14 cellular contexts compared by ENCODE assay signal in the genomic region with DNA sequence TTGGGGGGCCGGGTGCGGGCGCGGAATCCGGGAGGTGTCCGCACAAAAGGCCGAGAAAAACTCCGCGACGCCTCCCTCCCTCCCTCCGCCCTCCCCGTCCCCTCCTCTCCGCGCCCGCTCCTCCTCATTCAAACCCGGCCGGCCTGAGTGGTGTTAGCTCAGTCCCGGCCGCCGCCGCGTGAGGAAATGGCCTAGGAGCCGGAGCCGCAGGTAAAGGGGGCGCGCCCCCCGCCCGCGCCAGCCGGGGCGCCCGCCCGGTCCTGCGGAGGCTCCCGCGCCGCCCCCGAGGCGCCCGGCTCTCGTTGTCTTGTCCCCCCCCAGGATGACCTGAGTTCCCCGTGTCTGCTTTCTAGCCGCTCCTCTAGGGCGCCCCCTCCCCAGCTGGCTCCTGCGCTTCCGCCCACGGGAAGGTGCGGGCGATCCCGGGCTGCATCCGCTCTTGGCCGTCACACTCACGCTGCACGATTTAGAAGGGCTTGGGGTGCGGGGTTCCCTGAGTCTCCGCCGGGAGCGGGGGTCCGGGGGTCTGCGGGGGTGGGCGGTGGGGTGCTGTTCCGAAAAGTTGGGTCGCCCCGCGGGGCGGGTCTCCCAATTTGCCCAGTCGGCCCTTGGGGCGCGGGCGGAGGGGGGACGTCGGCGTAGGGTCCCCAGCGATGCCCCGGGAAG. TPM values are rescaled to one million over a fixed set of nuclear protein-coding genes. Genes with fewer than 3 reads are reported as not detected.
DNase-seq lines count a peak whose midpoint lies in the region; ATAC-seq, FAIRE-seq and TF ChIP-seq lines count a peak whose summit lies in the region.
"Not testable (repeated sequence)": the region's sequence is repeated elsewhere in the genome, so short reads cannot be mapped to it uniquely, and the experiment has no call there.
"Had no signal": no experiment of that assay in that cellular context is flagged by ENCODE, and none has a peak within 500 bp of the region (broad histone marks: within the 10 kb centered on the region; RNA-seq: fewer than 3 reads in every experiment).

No MANE protein-coding gene starts in this region.

- ATAC-seq in CD4-positive, CD25-positive, alpha-beta regulatory T cell (ENCODE audit: low read depth in 2 of 2), result peak; percentile 16 to 37
- ATAC-seq in T-helper 17 cell, result peak; percentile 36
- peak; percentile 80 for ATAC-seq in K562
- ATAC-seq in foreskin keratinocyte, result peak; percentile 39
- peak; percentile 12 to 39 for ATAC-seq in lower lobe of right lung

- 33% methylated on average over 37 of the region's 75 CpGs for WGBS in K562 (ENCODE audit: insufficient coverage, low coverage, missing lambda C conversion rate)
- 25 to 41% methylated on average over 20 to 56 of the region's 75 CpGs for WGBS in testis, 2 donors

- H3K27ac ChIP-seq in CD4-positive, CD25-positive, alpha-beta regulatory T cell (ENCODE audit: insufficient read depth, low read length, poor library complexity, severe bottlenecking); K562 (ENCODE audit: extremely low read depth, low read depth, low read length); foreskin keratinocyte; lower lobe of right lung; osteoblast (ENCODE audit: low read depth, low read length): not testable (repeated sequence)
- H3K27ac ChIP-seq in testis, result peak overlapping the region in 1 of 2 donors; percentile 70

- not testable (repeated sequence) for H3K27me3 Mint-ChIP-seq in CD4-positive, CD25-positive, alpha-beta regulatory T cell; T-helper 17 cell

- not testable (repeated sequence) for FAIRE-seq in K562 (lab: Jason Lieb, UNC)

- not testable (repeated sequence) for TF ChIP-seq RAD21 in K562 (CRISPR knock-in tag; conservative IDR thresholded peaks at IDR 0.05 in 1 of 2, IDR thresholded peaks at IDR 0.05 in 1 of 2)

- not testable (repeated sequence) for DNase-seq in CD4-positive, CD25-positive, alpha-beta regulatory T cell; T-helper 17 cell; K562 (ENCODE audit: extremely low read depth in 1 of 4, low spot score in 3 of 4); foreskin keratinocyte; lower lobe of right lung; testis
- DNase-seq in NCI-H1105 (lab: John Stamatoyannopoulos, UW), result peak; percentile 2
- DNase-seq in osteoblast (ENCODE audit: insufficient read length, low spot score, missing footprints), result peak; percentile 49

- not testable (repeated sequence) for TF ChIP-seq CTCF in K562 (IDR thresholded peaks at IDR 0.05 in 2 of 3, conservative IDR thresholded peaks at IDR 0.05 in 1 of 3; ENCODE audit: insufficient read depth in 2 of 3, low read depth in 1 of 3, low read length in 3 of 3); foreskin keratinocyte (conservative IDR thresholded peaks at IDR 0.05); lower lobe of right lung (IDR thresholded peaks at IDR 0.05); osteoblast (IDR thresholded peaks at IDR 0.05; ENCODE audit: extremely low read depth, low read depth, low read length); testis (IDR thresholded peaks at IDR 0.05)

- H3K36me3 Mint-ChIP-seq in CD4-positive, CD25-positive, alpha-beta regulatory T cell; T-helper 17 cell (ENCODE audit: low read depth): not testable (repeated sequence)

- not testable (repeated sequence) for H3K36me3 ChIP-seq in CD4-positive, CD25-positive, alpha-beta regulatory T cell (ENCODE audit: control insufficient read depth, insufficient read depth, low read length); K562 (ENCODE audit: control insufficient read depth, insufficient read depth, low read length); lower lobe of right lung; osteoblast (ENCODE audit: insufficient read depth, low read length); testis (ENCODE audit: low read depth, missing control alignments)

- CTCF ChIA-PET in K562 (lab: Yijun Ruan, JAX; ENCODE audit: low intra/inter-chr PET ratio), result not testable (repeated sequence)

- not testable (repeated sequence) for H3K4me1 Mint-ChIP-seq in CD4-positive, CD25-positive, alpha-beta regulatory T cell; T-helper 17 cell

- not testable (repeated sequence) for H3K27me3 ChIP-seq in CD4-positive, CD25-positive, alpha-beta regulatory T cell (ENCODE audit: control insufficient read depth, insufficient read depth, low read length); K562 (ENCODE audit: control insufficient read depth in 2 of 2, insufficient read depth in 2 of 2, low read length in 2 of 2); foreskin keratinocyte; lower lobe of right lung (ENCODE audit: low read depth); osteoblast (ENCODE audit: insufficient read depth, low read length); testis

- H3K79me2 ChIP-seq in K562 (ENCODE audit: control insufficient read depth, insufficient read depth, low read length); osteoblast (ENCODE audit: insufficient read depth, low read length): not testable (repeated sequence)

- peaks cover 7 to 57% (median 30%) of the 10 kb centered on the region in 7 donors for H3K9me3 Mint-ChIP-seq in CD4-positive, CD25-positive, alpha-beta regulatory T cell

- not testable (repeated sequence) for H3K4me2 ChIP-seq in K562 (ENCODE audit: insufficient read depth, low read length); osteoblast (ENCODE audit: insufficient read depth, low read length)

- not testable (repeated sequence) for H2AFZ ChIP-seq in K562 (ENCODE audit: low read depth, low read length); osteoblast (ENCODE audit: low read length)

- H3K9me3 ChIP-seq in CD4-positive, CD25-positive, alpha-beta regulatory T cell (ENCODE audit: control insufficient read depth in 2 of 2, low read length in 2 of 2), result peaks cover 10 to 36% of the 10 kb centered on the region in 2 experiments
- H3K9me3 ChIP-seq in T-helper 17 cell (ENCODE audit: control insufficient read depth, low read length, poor library complexity, severe bottlenecking); K562 (replicated peaks; ENCODE audit: control insufficient read depth, insufficient read depth, low read depth, low read length); osteoblast (ENCODE audit: low read depth, low read length); testis: not testable (repeated sequence)
- peaks cover 21% of the 10 kb centered on the region for H3K9me3 ChIP-seq in lower lobe of right lung

- POLR2A ChIA-PET in K562 (lab: Yijun Ruan, JAX), result not testable (repeated sequence)

- intact Hi-C loops in K562 (cut with micrococcal nuclease); lower lobe of right lung (cut with DNase I); testis (cut with DNase I; ENCODE audit: low total_unique reads): not testable (repeated sequence)

- H4K20me1 ChIP-seq in K562 (replicated peaks; ENCODE audit: control insufficient read depth, insufficient read depth, low read length); osteoblast (ENCODE audit: insufficient read depth, low read length): not testable (repeated sequence)

- H3K4me1 ChIP-seq in CD4-positive, CD25-positive, alpha-beta regulatory T cell (ENCODE audit: control insufficient read depth, insufficient read depth, low read length, poor library complexity, severe bottlenecking); K562 (replicated peaks in 1 of 2; ENCODE audit: control insufficient read depth in 2 of 2, insufficient read depth in 2 of 2, low read length in 2 of 2); foreskin keratinocyte; lower lobe of right lung; osteoblast (ENCODE audit: insufficient read depth, low read length); testis: not testable (repeated sequence)

- not testable (repeated sequence) for H3K9me1 ChIP-seq in K562 (ENCODE audit: control insufficient read depth, insufficient read depth, low read length)

- not testable (repeated sequence) for BruUV-seq in K562 (replicated peaks; lab: Mats Ljungman, UMichigan)

- not testable (repeated sequence) for TF ChIP-seq POLR2A in K562 (conservative IDR thresholded peaks at IDR 0.05); testis (IDR thresholded peaks at IDR 0.05)

- not testable (repeated sequence) for H3K9ac ChIP-seq in K562 (ENCODE audit: insufficient read depth in 1 of 2, low read depth in 2 of 2, low read length in 2 of 2)

- not testable (repeated sequence) for H3K4me3 ChIP-seq in CD4-positive, CD25-positive, alpha-beta regulatory T cell (ENCODE audit: low read depth, low read length); K562; lower lobe of right lung; osteoblast (ENCODE audit: insufficient read depth, low read length)
- peak overlapping the region; percentile 37 to 51 for H3K4me3 ChIP-seq in testis

- H3K4me3 Mint-ChIP-seq in CD4-positive, CD25-positive, alpha-beta regulatory T cell; T-helper 17 cell: not testable (repeated sequence)

- TF ChIP-seq EP300 in K562 (IDR thresholded peaks at IDR 0.05; ENCODE audit: low read length), result not testable (repeated sequence)

- in situ Hi-C loops in K562 (cut with MboI), result not testable (repeated sequence)

- H3K27ac Mint-ChIP-seq in CD4-positive, CD25-positive, alpha-beta regulatory T cell; T-helper 17 cell: not testable (repeated sequence)

RNA-seq across cellular contexts. Expression of gene TPTE, which starts 0.6 kb away (rescaled TPM):
- total RNA-seq in CD4-positive, CD25-positive, alpha-beta regulatory T cell, result not detected
- polyA plus RNA-seq in CD4-positive, CD25-positive, alpha-beta regulatory T cell, result not detected
- total RNA-seq in T-helper 17 cell (not detected), K562 (2014; rRNA removed) (0.68 and 1.9 TPM in 2 replicates), K562 (2014; rRNA removed; fragmentation: Illumina TruSeq; extraction: Trizol) (2.6 TPM in 2 replicates), K562 (2015; rRNA removed; fragmentation: Illumina TruSeq; extraction: Trizol) (3.5 and 4.4 TPM in 2 replicates), K562 (2021) (0.95 and 1.4 TPM in 2 replicates), foreskin keratinocyte (not detected in 2 replicates), lower lobe of right lung (not detected), osteoblast (not detected in 2 replicates), testis (100 to 1,000 TPM in 1 of 2 donors, 10 to 100 TPM in 1; 71.1 to 123 TPM)
- 3.6 and 11.2 TPM in 2 replicates for total RNA-seq in K562 (2011; cell fraction: chromatin; rRNA removed; ENCODE audit: low replicate concordance)
- total RNA-seq in K562 (2011; cell fraction: nucleolus; rRNA removed), result 2.2 and 2.5 TPM in 2 replicates
- total RNA-seq in K562 (2011; cell fraction: nucleoplasm; rRNA removed), result 4.6 and 6.9 TPM in 2 replicates
- polyA plus RNA-seq in K562 (2011; rRNA removed) (2.6 and 4.4 TPM in 2 replicates), K562 (2014; fragmentation: Illumina TruSeq; extraction: Trizol) (2.2 and 3.4 TPM in 2 replicates), K562 (2014; fragmentation: Nextera tagmentation; extraction: Ambion mirVana) (1 to 10 TPM in 1 of 2 experiments, under 1 TPM in 1; 0.59 to 1.4 TPM), K562 (2014; rRNA removed) (2.4 and 4.1 TPM in 2 replicates), foreskin keratinocyte (not detected in 2 replicates), testis (ENCODE audit: insufficient read depth, low read depth, low replicate concordance) (231 TPM)
- 0.25 and 1.7 TPM in 2 replicates for polyA plus RNA-seq in K562 (2011; cell fraction: cytosol; rRNA removed)
- polyA plus RNA-seq in K562 (2011; cell fraction: nucleus; rRNA removed), result 3.1 and 7.9 TPM in 2 replicates
- 1.3 and 2.9 TPM in 2 replicates for polyA plus RNA-seq in K562 (2012)
- polyA minus RNA-seq in K562 (2011; rRNA and poly(A)+ RNA removed), result 1.1 and 4.0 TPM in 2 replicates
- polyA minus RNA-seq in K562 (2011; cell fraction: cytosol; rRNA and poly(A)+ RNA removed), result 1.3 TPM in 1 of 2 replicates, not detected in the other
- 2.7 and 9.6 TPM in 2 replicates for polyA minus RNA-seq in K562 (2011; cell fraction: nucleus; rRNA and poly(A)+ RNA removed)
- total RNA-seq: G401, H7, M059J, Right ventricle myocardium inferior had no signal
- polyA plus RNA-seq: CD14-positive monocyte, IgD-negative memory B cell had no signal

Comparison
In these comparisons a context has a peak if more than half of its experiments do, and no peak if none do; other contexts are left out.
1. ATAC-seq: peak in every context shown above with its lines; median percentile 80 in K562; 39 in foreskin keratinocyte; 36 in T-helper 17 cell; 26 in CD4-positive, CD25-positive, alpha-beta regulatory T cell; 26 in lower lobe of right lung.
2. RNA of gene TPTE, which starts 0.6 kb away (total RNA-seq): 71.1 to 123 TPM in testis; 0.68 to 11.2 TPM in K562, not detected in CD4-positive, CD25-positive, alpha-beta regulatory T cell (single experiment), not detected in T-helper 17 cell, not detected in foreskin keratinocyte, not detected in lower lobe of right lung (single experiment) and not detected in osteoblast; every median in the first group is over 4 times any median in the second.